ENCODE assay signal across 20 cellular contexts in genomic region chr20:17808782-17809181, GRCh38.
A peak's percentile ranks its signal among the peaks of the same experiment; 100 is the strongest.
DNase-seq lines count a peak whose midpoint lies in the region; ATAC-seq, FAIRE-seq and TF ChIP-seq lines count a peak whose summit lies in the region.
"Had no signal": no experiment of that assay in that cellular context is flagged by ENCODE, and none has a peak within 500 bp of the region (broad histone marks: within the 10 kb centered on the region; RNA-seq: fewer than 3 reads in every experiment).

No MANE protein-coding gene starts in this region.

- no peak overlapping the region for H2BK20ac ChIP-seq in IMR-90 (ENCODE audit: low read depth, low read length)
- no peak overlapping the region for H2BK20ac ChIP-seq in H1 (ENCODE audit: low read length)

- H3K56ac ChIP-seq in IMR-90 (ENCODE audit: extremely low read depth, insufficient read depth, low read length), result no peak overlapping the region
- no peak overlapping the region for H3K56ac ChIP-seq in H1 (replicated peaks; ENCODE audit: insufficient read length, low read depth, low read length)

- BruUV-seq in IMR-90 (replicated peaks; lab: Mats Ljungman, UMichigan), result no TSS peak

- H2AK5ac ChIP-seq in IMR-90 (ENCODE audit: low read depth, low read length) (peak overlapping the region; percentile 47; the same call in 1 of the 2 replicates), H1 (ENCODE audit: low read depth, low read length) (no peak overlapping the region)

- H3K4me3 ChIP-seq in IMR-90 (ENCODE audit: insufficient read depth, low read depth, low read length) (no peak overlapping the region), H1 (ENCODE audit: extremely low read depth in 1 of 4, insufficient read depth in 2 of 4, low read depth in 3 of 4, low read length in 4 of 4) (no peak overlapping the region), muscle layer of duodenum (ENCODE audit: low read depth in 1 of 2, low read length in 2 of 2) (no peak overlapping the region), subcutaneous abdominal adipose tissue (ENCODE audit: low read depth in 1 of 5, low read length in 5 of 5) (peak overlapping the region in 2 of 5 donors; percentile 27 to 41)
- no peak overlapping the region for H3K4me3 ChIP-seq in CD4-positive, alpha-beta memory T cell (ENCODE audit: low read length in 2 of 2)
- H3K4me3 ChIP-seq: SJCRH30 had no signal

- TF ChIP-seq CTCF in IMR-90 (conservative IDR thresholded peaks at IDR 0.05; ENCODE audit: low read depth, low read length) (no peak), H1 (IDR thresholded peaks at IDR 0.05; ENCODE audit: control extremely low read depth in 1 of 3, insufficient read depth in 1 of 3, low read depth in 1 of 3, low read length in 3 of 3) (no peak)

- H2BK12ac ChIP-seq in H1 (ENCODE audit: low read depth, low read length), result no peak overlapping the region

- no peaks in the 10 kb centered on the region for H3K4me1 Mint-ChIP-seq in CD4-positive, alpha-beta memory T cell
- H3K4me1 Mint-ChIP-seq in activated T-helper 1 cell treated with anti-CD3 and anti-CD28 coated beads, Interleukin-12 subunit alpha, Interleukin-12 subunit beta, Interleukin-2, Interleukin-4 antibody, amounts not matched to agents 30 ng/mL and 10 ng/mL and 1 ng/mL, durations not matched to agents 14 hours and 24 hours and 36 hours (ENCODE audit: low read depth), result no peaks in the 10 kb centered on the region
- H3K4me1 Mint-ChIP-seq: activated CD4-positive, alpha-beta memory T cell treated with anti-CD3 and anti-CD28 coated beads, Interleukin-2, amount 10 ng/mL, durations not matched to agents 7 days and 5 days; activated naive CD4-positive, alpha-beta T cell treated with anti-CD3 and anti-CD28 coated beads, Interleukin-2, amount 10 ng/mL, durations not matched to agents 7 days and 5 days had no signal

- H4K20me1 ChIP-seq in IMR-90 (ENCODE audit: insufficient read depth, low read length), result no peaks in the 10 kb centered on the region
- no peaks in the 10 kb centered on the region for H4K20me1 ChIP-seq in H1 (replicated peaks in 1 of 2; ENCODE audit: control insufficient read depth in 1 of 2, insufficient read depth in 2 of 2, low read length in 2 of 2)

- intact Hi-C loops in IMR-90 (cut with micrococcal nuclease), result no loop called here
- intact Hi-C loops in CD4-positive, alpha-beta memory T cell (cut with micrococcal nuclease), result no loop called here
- intact Hi-C loops in activated T-helper 1 cell treated with anti-CD3 and anti-CD28 coated beads, Interleukin-12 subunit alpha, Interleukin-12 subunit beta, Interleukin-2, Interleukin-4 antibody, amounts not matched to agents 30 ng/mL and 10 ng/mL and 1 ng/mL, durations not matched to agents 14 hours and 24 hours and 36 hours (cut with micrococcal nuclease), result no loop called here

- DNase-seq in IMR-90 (no peak), H1 (ENCODE audit: low read depth in 1 of 2, low spot score in 2 of 2) (no peak), RPMI8226 (no peak)
- no peak for DNase-seq in CD4-positive, alpha-beta memory T cell
- DNase-seq in activated T-helper 1 cell treated with anti-CD3 and anti-CD28 coated beads, Interleukin-12 subunit alpha, Interleukin-12 subunit beta, Interleukin-2, Interleukin-4 antibody, amounts not matched to agents 30 ng/mL and 10 ng/mL and 1 ng/mL, durations not matched to agents 14 hours and 24 hours and 36 hours (ENCODE audit: low spot score), result no peak
- DNase-seq: activated CD4-positive, alpha-beta memory T cell treated with anti-CD3 and anti-CD28 coated beads, Interleukin-2, amount 10 ng/mL, durations not matched to agents 7 days and 5 days; activated naive CD4-positive, alpha-beta T cell treated with anti-CD3 and anti-CD28 coated beads, Interleukin-2, amount 10 ng/mL, durations not matched to agents 7 days and 5 days; activated T-cell treated with anti-CD3 and anti-CD28 coated beads, Interleukin-2, amount 50 U/mL, for 1 hour; cortex of kidney; DND-41; NCI-H1694 treated with DMSO at 0.1 percent for 48 hours; NCI-H774; OCI-M1; SJCRH30; T-helper 2 cell had no signal

- H3K23me2 ChIP-seq in H1 (ENCODE audit: low read depth, low read length), result peaks cover under 1% of the 10 kb centered on the region; the same call in 1 of the 2 replicates

- H3K4me3 Mint-ChIP-seq in CD4-positive, alpha-beta memory T cell, result no peak overlapping the region
- no peak overlapping the region for H3K4me3 Mint-ChIP-seq in activated T-helper 1 cell treated with anti-CD3 and anti-CD28 coated beads, Interleukin-12 subunit alpha, Interleukin-12 subunit beta, Interleukin-2, Interleukin-4 antibody, amounts not matched to agents 30 ng/mL and 10 ng/mL and 1 ng/mL, durations not matched to agents 14 hours and 24 hours and 36 hours
- H3K4me3 Mint-ChIP-seq: activated CD4-positive, alpha-beta memory T cell treated with anti-CD3 and anti-CD28 coated beads, Interleukin-2, amount 10 ng/mL, durations not matched to agents 7 days and 5 days; activated naive CD4-positive, alpha-beta T cell treated with anti-CD3 and anti-CD28 coated beads, Interleukin-2, amount 10 ng/mL, durations not matched to agents 7 days and 5 days; stimulated activated naive CD8-positive, alpha-beta T cell treated with anti-CD3 and anti-CD28 coated beads, Interleukin-15, Interleukin-2, amounts not matched to agents 100 ng/mL and 50 ng/mL, for 24 hours had no signal

- H3K27ac ChIP-seq in IMR-90 (ENCODE audit: insufficient read depth, low read length) (no peak overlapping the region), H1 (ENCODE audit: low read depth, low read length) (no peak overlapping the region), muscle layer of duodenum (ENCODE audit: low read length) (peak overlapping the region; percentile 20), subcutaneous abdominal adipose tissue (ENCODE audit: low read depth, low read length) (peak overlapping the region; percentile 96)
- no peak overlapping the region for H3K27ac ChIP-seq in CD4-positive, alpha-beta memory T cell (ENCODE audit: low read depth, low read length)
- H3K27ac ChIP-seq: HL-60, SJCRH30 had no signal

- H2BK120ac ChIP-seq in IMR-90 (ENCODE audit: low read depth, low read length), result peak overlapping the region; percentile 17
- H2BK120ac ChIP-seq in H1 (replicated peaks; ENCODE audit: low read depth, low read length), result no peak overlapping the region

- TF ChIP-seq EP300 in H1 (IDR thresholded peaks at IDR 0.05; ENCODE audit: borderline replicate concordance in 1 of 2, low read depth in 2 of 2, low read length in 2 of 2), result no peak

- peaks cover 0 to 6% of the 10 kb centered on the region in 2 donors for H3K27me3 Mint-ChIP-seq in CD4-positive, alpha-beta memory T cell
- H3K27me3 Mint-ChIP-seq in activated T-helper 1 cell treated with anti-CD3 and anti-CD28 coated beads, Interleukin-12 subunit alpha, Interleukin-12 subunit beta, Interleukin-2, Interleukin-4 antibody, amounts not matched to agents 30 ng/mL and 10 ng/mL and 1 ng/mL, durations not matched to agents 14 hours and 24 hours and 36 hours (ENCODE audit: insufficient read depth), result no peaks in the 10 kb centered on the region
- H3K27me3 Mint-ChIP-seq: stimulated activated naive CD8-positive, alpha-beta T cell treated with anti-CD3 and anti-CD28 coated beads, Interleukin-15, Interleukin-2, amounts not matched to agents 100 ng/mL and 50 ng/mL, for 24 hours had no signal

- no peak for ATAC-seq in IMR-90 (ENCODE audit: low read depth)

- TF ChIP-seq RAD21 in IMR-90 (IDR thresholded peaks at IDR 0.05; ENCODE audit: low read length), result no peak
- TF ChIP-seq RAD21 in H1 (IDR thresholded peaks at IDR 0.05 in 1 of 2, conservative IDR thresholded peaks at IDR 0.05 in 1 of 2; ENCODE audit: low read depth in 2 of 2, low read length in 2 of 2), result no peak

- H3K36me3 Mint-ChIP-seq in CD4-positive, alpha-beta memory T cell, result no peaks in the 10 kb centered on the region
- H3K36me3 Mint-ChIP-seq in activated T-helper 1 cell treated with anti-CD3 and anti-CD28 coated beads, Interleukin-12 subunit alpha, Interleukin-12 subunit beta, Interleukin-2, Interleukin-4 antibody, amounts not matched to agents 30 ng/mL and 10 ng/mL and 1 ng/mL, durations not matched to agents 14 hours and 24 hours and 36 hours (ENCODE audit: low read depth), result no peaks in the 10 kb centered on the region
- H3K36me3 Mint-ChIP-seq: activated naive CD4-positive, alpha-beta T cell treated with anti-CD3 and anti-CD28 coated beads, Interleukin-2, amount 10 ng/mL, durations not matched to agents 7 days and 5 days had no signal

- H2AK9ac ChIP-seq in IMR-90 (replicated peaks; ENCODE audit: low read depth, low read length, poor library complexity), result no peak overlapping the region

- H4K8ac ChIP-seq in IMR-90 (ENCODE audit: low read depth in 2 of 2, low read length in 2 of 2), result peak overlapping the region in 1 of 2 experiments; percentile 34; a peak in 1 of 4 replicates
- H4K8ac ChIP-seq in H1 (ENCODE audit: extremely low read depth, insufficient read depth, low read length), result no peak overlapping the region; the same call in 1 of the 2 replicates

- no peaks in the 10 kb centered on the region for H3K9me3 Mint-ChIP-seq in CD4-positive, alpha-beta memory T cell
- H3K9me3 Mint-ChIP-seq in activated T-helper 1 cell treated with anti-CD3 and anti-CD28 coated beads, Interleukin-12 subunit alpha, Interleukin-12 subunit beta, Interleukin-2, Interleukin-4 antibody, amounts not matched to agents 30 ng/mL and 10 ng/mL and 1 ng/mL, durations not matched to agents 14 hours and 24 hours and 36 hours, result no peaks in the 10 kb centered on the region
- H3K9me3 Mint-ChIP-seq: activated CD4-positive, alpha-beta memory T cell treated with anti-CD3 and anti-CD28 coated beads, Interleukin-2, amount 10 ng/mL, durations not matched to agents 7 days and 5 days; activated naive CD4-positive, alpha-beta T cell treated with anti-CD3 and anti-CD28 coated beads, Interleukin-2, amount 10 ng/mL, durations not matched to agents 7 days and 5 days; stimulated activated naive CD8-positive, alpha-beta T cell treated with anti-CD3 and anti-CD28 coated beads, Interleukin-15, Interleukin-2, amounts not matched to agents 100 ng/mL and 50 ng/mL, for 24 hours had no signal

- WGBS in IMR-90 (ENCODE audit: extremely low coverage in 2 of 2, insufficient read length in 1 of 2), 2 experiments, result no CpG with 5 or more reads among the region's 5 CpGs
- 92% methylated on average over 5 of the region's 5 CpGs; no CpG with 5 or more reads in 1 of the 2 experiments for WGBS in H1 (ENCODE audit: extremely low coverage in 1 of 2, insufficient coverage in 1 of 2, insufficient read length in 1 of 2, insufficient replicate concordance in 2 of 2, low coverage in 1 of 2, low lambda C conversion rate in 2 of 2, missing lambda C conversion rate in 1 of 2), 2 experiments

- H3K23ac ChIP-seq in IMR-90 (ENCODE audit: low read depth, low read length) (no peak overlapping the region), H1 (ENCODE audit: insufficient read length) (no peak overlapping the region)

- H3K27ac Mint-ChIP-seq in CD4-positive, alpha-beta memory T cell, result no peak overlapping the region
- no peak overlapping the region for H3K27ac Mint-ChIP-seq in activated T-helper 1 cell treated with anti-CD3 and anti-CD28 coated beads, Interleukin-12 subunit alpha, Interleukin-12 subunit beta, Interleukin-2, Interleukin-4 antibody, amounts not matched to agents 30 ng/mL and 10 ng/mL and 1 ng/mL, durations not matched to agents 14 hours and 24 hours and 36 hours
- H3K27ac Mint-ChIP-seq: activated CD4-positive, alpha-beta memory T cell treated with anti-CD3 and anti-CD28 coated beads, Interleukin-2, amount 10 ng/mL, durations not matched to agents 7 days and 5 days; activated naive CD4-positive, alpha-beta T cell treated with anti-CD3 and anti-CD28 coated beads, Interleukin-2, amount 10 ng/mL, durations not matched to agents 7 days and 5 days; stimulated activated naive CD8-positive, alpha-beta T cell treated with anti-CD3 and anti-CD28 coated beads, Interleukin-15, Interleukin-2, amounts not matched to agents 100 ng/mL and 50 ng/mL, for 24 hours had no signal

- peak overlapping the region; percentile 33 for H4K91ac ChIP-seq in IMR-90 (ENCODE audit: insufficient read depth, low read depth, low read length)
- H4K91ac ChIP-seq in H1 (replicated peaks; ENCODE audit: insufficient read length, low read length), result peak overlapping the region; percentile 9

- no peaks in the 10 kb centered on the region for H3K79me2 ChIP-seq in H1 (ENCODE audit: control insufficient read depth in 1 of 2, insufficient read depth in 2 of 2, low read length in 2 of 2)

- H3K4me2 ChIP-seq in IMR-90 (ENCODE audit: low read depth, low read length), result no peak overlapping the region
- no peak overlapping the region for H3K4me2 ChIP-seq in H1 (ENCODE audit: insufficient read depth in 1 of 2, low read depth in 2 of 2, low read length in 2 of 2)

- FAIRE-seq in H1 (lab: Jason Lieb, UNC), result no peak
- FAIRE-seq: astrocyte had no signal

- H3K27me3 ChIP-seq in IMR-90 (ENCODE audit: control insufficient read depth, insufficient read depth, low read length), result no peaks in the 10 kb centered on the region
- H3K27me3 ChIP-seq in H1 (replicated peaks in 1 of 4; ENCODE audit: control insufficient read depth in 3 of 4, extremely low read depth in 1 of 4, insufficient read depth in 3 of 4, low read length in 3 of 4), result no peaks in the 10 kb centered on the region
- no peaks in the 10 kb centered on the region for H3K27me3 ChIP-seq in muscle layer of duodenum (ENCODE audit: low read depth, low read length)
- H3K27me3 ChIP-seq in subcutaneous abdominal adipose tissue (ENCODE audit: control insufficient read depth in 5 of 5, insufficient read depth in 4 of 5, low read length in 5 of 5), result peaks cover 0 to 2% (median 0%) of the 10 kb centered on the region in 5 donors
- H3K27me3 ChIP-seq in CD4-positive, alpha-beta memory T cell (ENCODE audit: insufficient read depth, low read length), result no peaks in the 10 kb centered on the region
- H3K27me3 ChIP-seq: SJCRH30 had no signal

- CTCF ChIA-PET in IMR-90 (lab: Yijun Ruan, JAX) (interaction anchor here (0.5 to 0.7 kb wide), 2 partner anchors 25 to 392 kb away, joined by 3 to 7 read pairs; no protein-coding TSS in a partner anchor), H1 (lab: Charles Lee; ENCODE audit: partially characterized antibody) (interaction anchor here (0.8 to 2.1 kb wide), 4 partner anchors 13 to 88 kb away, joined by 3 to 7 read pairs (median 4); no protein-coding TSS in a partner anchor)
- CTCF ChIA-PET in CD4-positive, alpha-beta memory T cell (lab: Charles Lee; ENCODE audit: partially characterized antibody), result no interaction called here

- peaks cover 42% of the 10 kb centered on the region for H3K4me1 ChIP-seq in IMR-90 (ENCODE audit: control insufficient read depth, insufficient read depth, low read length)
- peaks cover 0 to 6% (median 4%) of the 10 kb centered on the region in 4 experiments; a peak in 4 of 7 replicates for H3K4me1 ChIP-seq in H1 (replicated peaks in 1 of 4; ENCODE audit: control insufficient read depth in 3 of 4, insufficient read depth in 4 of 4, low read length in 3 of 4)
- peaks cover 3 to 27% of the 10 kb centered on the region in 2 donors for H3K4me1 ChIP-seq in muscle layer of duodenum (ENCODE audit: control insufficient read depth in 1 of 2, insufficient read depth in 2 of 2, low read length in 2 of 2)
- peaks cover 17 to 53% (median 43%) of the 10 kb centered on the region in 5 donors for H3K4me1 ChIP-seq in subcutaneous abdominal adipose tissue (ENCODE audit: control insufficient read depth in 5 of 5, insufficient read depth in 5 of 5, low read length in 5 of 5)
- no peaks in the 10 kb centered on the region for H3K4me1 ChIP-seq in CD4-positive, alpha-beta memory T cell (ENCODE audit: insufficient read depth, low read length)
- H3K4me1 ChIP-seq: SJCRH30 had no signal

- in situ Hi-C loops in IMR-90 (cut with MboI; ENCODE audit: low sequenced_read_pairs), result no loop called here

- H3K9me3 ChIP-seq in IMR-90 (ENCODE audit: control insufficient read depth, insufficient read depth, low read length) (no peaks in the 10 kb centered on the region), H1 (ENCODE audit: insufficient read depth in 2 of 2, low read depth in 1 of 2, low read length in 1 of 2) (no peaks in the 10 kb centered on the region), muscle layer of duodenum (ENCODE audit: control insufficient read depth in 1 of 2, low read length in 2 of 2) (no peaks in the 10 kb centered on the region), subcutaneous abdominal adipose tissue (ENCODE audit: control insufficient read depth in 5 of 5, low read length in 5 of 5) (no peaks in the 10 kb centered on the region)
- H3K9me3 ChIP-seq in CD4-positive, alpha-beta memory T cell (ENCODE audit: control insufficient read depth in 1 of 2, low read length in 2 of 2), result no peaks in the 10 kb centered on the region
- H3K9me3 ChIP-seq: SJCRH30 had no signal

- H2BK15ac ChIP-seq in IMR-90 (ENCODE audit: low read depth, low read length) (no peak overlapping the region; the same call in 2 of the 3 replicates), H1 (ENCODE audit: low read length) (no peak overlapping the region)

- peaks cover 11% of the 10 kb centered on the region for H3K9me1 ChIP-seq in IMR-90 (ENCODE audit: insufficient read depth, low read length)

- H4K5ac ChIP-seq in IMR-90 (ENCODE audit: low read depth, low read length) (no peak overlapping the region; the same call in 1 of the 2 replicates), H1 (ENCODE audit: insufficient read length, low read depth, low read length) (no peak overlapping the region)

- no peak overlapping the region for H2BK5ac ChIP-seq in IMR-90 (ENCODE audit: low read depth, low read length, poor library complexity, severe bottlenecking)
- no peak overlapping the region for H2BK5ac ChIP-seq in H1 (ENCODE audit: low read depth, low read length)

- POLR2A ChIA-PET in IMR-90 (lab: Charles Lee; ENCODE audit: unreplicated experiment), result no interaction called here
- POLR2A ChIA-PET in H1 (lab: Charles Lee; ENCODE audit: partially characterized antibody), result interaction anchor here (0.6 kb wide), 2 partner anchors 11 to 112 kb away, joined by 3 to 4 read pairs; no protein-coding TSS in a partner anchor
- POLR2A ChIA-PET in CD4-positive, alpha-beta memory T cell (lab: Charles Lee; ENCODE audit: partially characterized antibody), result no interaction called here

- H3K79me1 ChIP-seq in IMR-90 (ENCODE audit: low read depth in 1 of 2, low read length in 2 of 2) (no peaks in the 10 kb centered on the region), H1 (ENCODE audit: low read depth, low read length) (no peaks in the 10 kb centered on the region)

- H3K4ac ChIP-seq in IMR-90 (ENCODE audit: low read depth, low read length) (0 out of 2 replicates have a peak overlapping the region, but pooled peaks have one; percentile 7), H1 (replicated peaks; ENCODE audit: insufficient read length, low read depth, low read length) (no peak overlapping the region)

- dilution Hi-C loops in IMR-90 (cut with HindIII; ENCODE audit: low sequenced_read_pairs, unreplicated experiment), result no loop called here

- H3K9ac ChIP-seq in IMR-90 (ENCODE audit: low read depth, low read length) (no peak overlapping the region), H1 (replicated peaks in 1 of 4; ENCODE audit: extremely low read depth in 1 of 4, low read depth in 3 of 4, low read length in 3 of 4) (no peak overlapping the region), subcutaneous abdominal adipose tissue (ENCODE audit: low read length in 5 of 5) (peak overlapping the region in 1 of 5 donors; percentile 12)

- H2AFZ ChIP-seq in IMR-90 (replicated peaks; ENCODE audit: low read length, poor library complexity) (peak overlapping the region; percentile 4), H1 (ENCODE audit: low read length) (no peak overlapping the region)

- TF ChIP-seq POLR2A in IMR-90 (IDR thresholded peaks at IDR 0.05; ENCODE audit: low read depth, low read length) (no peak), H1 (IDR thresholded peaks at IDR 0.05; ENCODE audit: control extremely low read depth in 1 of 2, low read depth in 2 of 2, low read length in 2 of 2) (no peak)

- H3K36me3 ChIP-seq in IMR-90 (ENCODE audit: control insufficient read depth, insufficient read depth, low read length) (no peaks in the 10 kb centered on the region), H1 (ENCODE audit: control insufficient read depth in 2 of 4, insufficient read depth in 4 of 4, low read length in 3 of 4) (no peaks in the 10 kb centered on the region), muscle layer of duodenum (ENCODE audit: control insufficient read depth in 1 of 2, insufficient read depth in 2 of 2, low read length in 2 of 2) (no peaks in the 10 kb centered on the region), subcutaneous abdominal adipose tissue (ENCODE audit: control insufficient read depth in 5 of 5, insufficient read depth in 5 of 5, low read length in 5 of 5) (no peaks in the 10 kb centered on the region)
- H3K36me3 ChIP-seq in CD4-positive, alpha-beta memory T cell (ENCODE audit: insufficient read depth, low read length), result no peaks in the 10 kb centered on the region
- H3K36me3 ChIP-seq: SJCRH30 had no signal

- H3K18ac ChIP-seq in IMR-90 (ENCODE audit: low read depth, low read length), result peak overlapping the region; percentile 24; the same call in 1 of the 2 replicates
- no peak overlapping the region for H3K18ac ChIP-seq in H1 (ENCODE audit: extremely low read depth, low read length)

- 0 out of 2 replicates have a peak overlapping the region, but pooled peaks have one; percentile 8 for H3K14ac ChIP-seq in IMR-90 (replicated peaks; ENCODE audit: low read depth, low read length)
- H3K14ac ChIP-seq in H1 (ENCODE audit: insufficient read length), result no peak overlapping the region

Comparison
In these comparisons a context has a peak if more than half of its experiments do, and no peak if none do; other contexts are left out.
1. H3K27ac ChIP-seq: peak in muscle layer of duodenum (single experiment) and subcutaneous abdominal adipose tissue (single experiment); none in IMR-90 (single experiment), H1 (single experiment) and CD4-positive, alpha-beta memory T cell (single experiment).